In genomic region chr2:27903649-27904544, GRCh38 we compare ENCODE assay signal across 13 cellular contexts. TPM values are rescaled to one million over a fixed set of nuclear protein-coding genes. Genes with fewer than 3 reads are reported as not detected.
DNase-seq lines count a peak whose midpoint lies in the region; ATAC-seq, FAIRE-seq and TF ChIP-seq lines count a peak whose summit lies in the region.
"Had no signal": no experiment of that assay in that cellular context is flagged by ENCODE, and none has a peak within 500 bp of the region (broad histone marks: within the 10 kb centered on the region; RNA-seq: fewer than 3 reads in every experiment).

No MANE protein-coding gene starts in this region.

- no peaks in the 10 kb centered on the region for H3K9me1 ChIP-seq in endothelial cell of umbilical vein (replicated peaks; ENCODE audit: control insufficient read depth, extremely low read depth, insufficient read depth, low read length)

- ATAC-seq in psoas muscle: peak; percentile 40 to 74 (median 58)
- no peak for ATAC-seq in T-cell (replicated peaks in 1 of 4)

- H3K36me3 ChIP-seq in endothelial cell of umbilical vein (ENCODE audit: control insufficient read depth in 2 of 2, extremely low read depth in 1 of 2, insufficient read depth in 2 of 2, low read length in 2 of 2): no peaks in the 10 kb centered on the region
- peaks cover 0 to 4% of the 10 kb centered on the region in 2 donors for H3K36me3 ChIP-seq in psoas muscle (ENCODE audit: insufficient read depth in 1 of 2, low read depth in 1 of 2)

- no peak overlapping the region for H3K4me2 ChIP-seq in endothelial cell of umbilical vein (ENCODE audit: insufficient read depth, low read length)

- no peaks in the 10 kb centered on the region for H3K79me2 ChIP-seq in endothelial cell of umbilical vein (ENCODE audit: control insufficient read depth, insufficient read depth, low read length)

- H3K9me3 ChIP-seq in endothelial cell of umbilical vein (replicated peaks; ENCODE audit: control insufficient read depth, insufficient read depth, low read length) (no peaks in the 10 kb centered on the region), psoas muscle (no peaks in the 10 kb centered on the region)
- H3K9me3 ChIP-seq: testis had no signal

- dilution Hi-C loops in endothelial cell of umbilical vein (cut with MboI; ENCODE audit: extremely low pct_ligation_motif_present, low sequenced_read_pairs): no loop called here

- POLR2A ChIA-PET in endothelial cell of umbilical vein (lab: Charles Lee) (no interaction called here), T-cell (lab: Charles Lee) (interaction anchor here in 1 of 2 donors (0.6 kb wide), 1 partner anchor 49 kb away, joined by 4 read pairs; no protein-coding TSS in a partner anchor)

- 87 to 90% (median 88%) methylated on average over 11 of the region's 11 CpGs for WGBS in psoas muscle, 3 donors

- TF ChIP-seq POLR2A in endothelial cell of umbilical vein (IDR thresholded peaks at IDR 0.05; ENCODE audit: low read depth, low read length): no peak

- no peak overlapping the region for H3K4me3 ChIP-seq in endothelial cell of umbilical vein (replicated peaks in 1 of 3; ENCODE audit: insufficient read depth in 1 of 3, low read depth in 1 of 3, low read length in 3 of 3)
- no peak overlapping the region for H3K4me3 ChIP-seq in psoas muscle
- H3K4me3 ChIP-seq: testis had no signal

- H3K27me3 Mint-ChIP-seq in HFFc6 (ENCODE audit: insufficient read depth) (no peaks in the 10 kb centered on the region), T-cell (no peaks in the 10 kb centered on the region)
- H3K27me3 Mint-ChIP-seq: activated naive CD8-positive, alpha-beta T cell treated with anti-CD3 and anti-CD28 coated beads, Interleukin-2, amount 10 ng/mL, durations not matched to agents 7 days and 5 days; IgD-negative memory B cell had no signal

- H3K4me3 Mint-ChIP-seq in HFFc6 (peak overlapping the region; percentile 15; the same call in 1 of the 2 replicates), T-cell (no peak overlapping the region)
- H3K4me3 Mint-ChIP-seq: activated naive CD8-positive, alpha-beta T cell treated with anti-CD3 and anti-CD28 coated beads, Interleukin-2, amount 10 ng/mL, durations not matched to agents 7 days and 5 days; endodermal cell; IgD-negative memory B cell had no signal

- no peak overlapping the region for H3K9ac ChIP-seq in endothelial cell of umbilical vein (replicated peaks; ENCODE audit: extremely low read depth, insufficient read depth, low read length)

- no peaks in the 10 kb centered on the region for H3K9me3 Mint-ChIP-seq in HFFc6
- H3K9me3 Mint-ChIP-seq in T-cell: no peaks in the 10 kb centered on the region
- H3K9me3 Mint-ChIP-seq: endodermal cell had no signal

- H3K27ac ChIP-seq in endothelial cell of umbilical vein (ENCODE audit: insufficient read depth, low read depth, low read length) (no peak overlapping the region), psoas muscle (peak overlapping the region; percentile 74)
- H3K27ac ChIP-seq: testis had no signal

- BruUV-seq in endothelial cell of umbilical vein (replicated peaks; lab: Mats Ljungman, UMichigan): TSS peak; percentile 45

- peak overlapping the region; percentile 60 for H3K27ac Mint-ChIP-seq in HFFc6
- H3K27ac Mint-ChIP-seq in T-cell: no peak overlapping the region
- H3K27ac Mint-ChIP-seq: activated naive CD8-positive, alpha-beta T cell treated with anti-CD3 and anti-CD28 coated beads, Interleukin-2, amount 10 ng/mL, durations not matched to agents 7 days and 5 days; endodermal cell had no signal

- no peak overlapping the region for H2AFZ ChIP-seq in endothelial cell of umbilical vein (ENCODE audit: low read depth, low read length)

- DNase-seq in HFFc6: peak; percentile 61
- DNase-seq in RPMI7951 (ENCODE audit: low read depth): peak; percentile 85
- DNase-seq in endothelial cell of umbilical vein (ENCODE audit: low read depth, low spot score): peak; percentile 63
- no peak for DNase-seq in psoas muscle
- no peak for DNase-seq in activated CD4-positive, CD25-positive, alpha-beta regulatory T cell (lab: John Stamatoyannopoulos, UW)
- no peak for DNase-seq in T-cell
- no peak for DNase-seq in amygdala (lab: John Stamatoyannopoulos, UW)
- DNase-seq: activated CD4-positive, alpha-beta T cell treated with anti-CD3 and anti-CD28 coated beads for 1 hour; activated naive CD8-positive, alpha-beta T cell treated with anti-CD3 and anti-CD28 coated beads, Interleukin-2, amount 10 ng/mL, durations not matched to agents 7 days and 5 days; endodermal cell; NCI-H187 treated with DMSO at 0.1 percent for 48 hours; testis had no signal

- H3K36me3 Mint-ChIP-seq in HFFc6 (ENCODE audit: low read depth) (peaks cover 33% of the 10 kb centered on the region), T-cell (peaks cover 69% of the 10 kb centered on the region)

- no peaks in the 10 kb centered on the region for H4K20me1 ChIP-seq in endothelial cell of umbilical vein (replicated peaks; ENCODE audit: control insufficient read depth, extremely low read depth, insufficient read depth, low read length)

- peak; percentile 59 for FAIRE-seq in endothelial cell of umbilical vein (lab: Jason Lieb, UNC)

- TF ChIP-seq CTCF in HFFc6 (IDR thresholded peaks at IDR 0.05): no peak
- TF ChIP-seq CTCF in endothelial cell of umbilical vein (IDR thresholded peaks at IDR 0.05; ENCODE audit: extremely low read depth in 1 of 2, insufficient read depth in 1 of 2, low read depth in 1 of 2, low read length in 2 of 2): no peak
- no peak for TF ChIP-seq CTCF in psoas muscle (IDR thresholded peaks at IDR 0.05)

- H3K4me1 ChIP-seq in endothelial cell of umbilical vein (ENCODE audit: control insufficient read depth, extremely low read depth, insufficient read depth, low read length) (peaks cover 4% of the 10 kb centered on the region), psoas muscle (peaks cover 58% of the 10 kb centered on the region)

- intact Hi-C loops in endothelial cell of umbilical vein (cut with micrococcal nuclease) (no loop called here), psoas muscle (cut with DNase I) (no loop called here)

- peaks cover 55% of the 10 kb centered on the region for H3K4me1 Mint-ChIP-seq in HFFc6 (ENCODE audit: low read depth)
- H3K4me1 Mint-ChIP-seq in T-cell: peaks cover 40 to 56% (median 50%) of the 10 kb centered on the region in 3 donors
- H3K4me1 Mint-ChIP-seq: endodermal cell had no signal

- H3K27me3 ChIP-seq in endothelial cell of umbilical vein (ENCODE audit: control insufficient read depth in 2 of 2, insufficient read depth in 2 of 2, low read length in 2 of 2) (no peaks in the 10 kb centered on the region), psoas muscle (ENCODE audit: insufficient read depth in 3 of 3, low read length in 2 of 3) (no peaks in the 10 kb centered on the region)
- H3K27me3 ChIP-seq: testis had no signal

- CTCF ChIA-PET in endothelial cell of umbilical vein (lab: Charles Lee) (interaction anchor here (1.2 kb wide), 1 partner anchor 12 kb away, joined by 4 read pairs; no protein-coding TSS in a partner anchor), T-cell (lab: Charles Lee) (no interaction called here)

TF ChIP-seq in endothelial cell of umbilical vein, 7 proteins besides CTCF, POLR2A, EP300 and RAD21:
- TF ChIP-seq MAX (IDR thresholded peaks at IDR 0.05; ENCODE audit: insufficient read depth, insufficient read length) (no peak), POLR2AphosphoS5 (IDR thresholded peaks at IDR 0.05; ENCODE audit: insufficient read depth, low read depth, low read length) (no peak), MYC (IDR thresholded peaks at IDR 0.05; ENCODE audit: low read depth, low read length) (no peak), GATA2 (IDR thresholded peaks at IDR 0.05; ENCODE audit: insufficient read depth, insufficient read length, low read depth, low read length) (no peak), JUN (IDR thresholded peaks at IDR 0.05; ENCODE audit: borderline replicate concordance, insufficient read depth, insufficient read length, low read depth) (peak; percentile 51), FOS (IDR thresholded peaks at IDR 0.05; ENCODE audit: borderline replicate concordance, insufficient read depth, low read length) (peak; percentile 73), EZH2 (IDR thresholded peaks at IDR 0.05; ENCODE audit: borderline replicate concordance, low read depth, low read length, severe bottlenecking) (no peak)

RNA-seq across cellular contexts. Expression of gene BABAM2, which starts 13.4 kb away (rescaled TPM):
- 10 to 100 TPM; 30.8 to 46.6 (median 41.2) TPM for total RNA-seq in HFFc6 (2021; fragmentation: NEBNext Ultra II Directional; extraction: Animal tissue kit (Norgen Biotek cat#: 25700))
- 41.7 and 54.7 TPM in 2 replicates for total RNA-seq in RPMI7951 (2014; rRNA removed; shearing (Covaris generic))
- total RNA-seq in endothelial cell of umbilical vein (26.9 and 27.6 TPM in 2 replicates), psoas muscle (10 to 100 TPM; 48.2 to 74.5 (median 57.2) TPM), T-cell (10 to 100 TPM; 28.4 to 45.2 (median 37.4) TPM)
- polyA plus RNA-seq in endothelial cell of umbilical vein (19.5 and 19.9 TPM in 2 replicates), psoas muscle (10 to 100 TPM; 34.2 to 72.4 (median 40.6) TPM)
- polyA plus RNA-seq in endothelial cell of umbilical vein (2011; cell fraction: cytosol; rRNA removed): 25.2 and 25.8 TPM in 2 replicates
- 17.6 and 25.9 TPM in 2 replicates for polyA plus RNA-seq in endothelial cell of umbilical vein (2011; cell fraction: nucleus; rRNA removed)
- polyA plus RNA-seq in endothelial cell of umbilical vein (2012): 29.0 and 29.7 TPM in 2 replicates
- polyA minus RNA-seq in endothelial cell of umbilical vein: 24.4 and 28.1 TPM in 2 replicates
- polyA minus RNA-seq in endothelial cell of umbilical vein (2011; cell fraction: cytosol; rRNA and poly(A)+ RNA removed): 19.0 TPM
- polyA minus RNA-seq in endothelial cell of umbilical vein (2011; cell fraction: nucleus; rRNA and poly(A)+ RNA removed): 95.1 and 121 TPM in 2 replicates

RNA-seq across cellular contexts. Expression of gene RBKS, which starts 13.7 kb away (rescaled TPM):
- total RNA-seq in HFFc6 (2021; fragmentation: NEBNext Ultra II Directional; extraction: Animal tissue kit (Norgen Biotek cat#: 25700)): 1 to 10 TPM; 1.8 to 3.1 (median 2.7) TPM
- total RNA-seq in RPMI7951 (2014; rRNA removed; shearing (Covaris generic)): 1.8 and 2.8 TPM in 2 replicates
- total RNA-seq in endothelial cell of umbilical vein (0.64 and 0.74 TPM in 2 replicates), psoas muscle (1 to 10 TPM; 3.5 to 4.4 (median 3.8) TPM), T-cell (1 to 10 TPM; 1.1 to 6.7 (median 1.5) TPM)
- polyA plus RNA-seq in endothelial cell of umbilical vein (1.0 and 1.8 TPM in 2 replicates), psoas muscle (1 to 10 TPM; 4.1 to 7.3 (median 4.6) TPM)
- 1.8 and 2.5 TPM in 2 replicates for polyA plus RNA-seq in endothelial cell of umbilical vein (2011; cell fraction: cytosol; rRNA removed)
- polyA plus RNA-seq in endothelial cell of umbilical vein (2011; cell fraction: nucleus; rRNA removed): 3.7 and 6.9 TPM in 2 replicates
- 1.2 and 2.6 TPM in 2 replicates for polyA plus RNA-seq in endothelial cell of umbilical vein (2012)
- 2.3 and 2.4 TPM in 2 replicates for polyA minus RNA-seq in endothelial cell of umbilical vein
- polyA minus RNA-seq in endothelial cell of umbilical vein (2011; cell fraction: cytosol; rRNA and poly(A)+ RNA removed): 1.0 TPM
- polyA minus RNA-seq in endothelial cell of umbilical vein (2011; cell fraction: nucleus; rRNA and poly(A)+ RNA removed): 3.4 and 11.9 TPM in 2 replicates

Comparison
In these comparisons a context has a peak if more than half of its experiments do, and no peak if none do; other contexts are left out.
1. DNase-seq: peak in HFFc6 (single experiment), RPMI7951 (single experiment) and endothelial cell of umbilical vein (single experiment); none in psoas muscle (0 of 2), activated CD4-positive, CD25-positive, alpha-beta regulatory T cell (0 of 4), T-cell (0 of 34) and amygdala (0 of 56).
2. ATAC-seq: peak in psoas muscle (4 of 4); none in T-cell (0 of 4).